ENCODE assay signal across 1 cellular context in genomic region chr7:45881759-45882464, GRCh38.
A peak's percentile ranks its signal among the peaks of the same experiment; 100 is the strongest.
TF ChIP-seq lines count a peak whose summit lies in the region.

No MANE protein-coding gene starts in this region.

TF ChIP-seq in HepG2, 621 proteins besides CTCF, POLR2A, EP300 and RAD21 (continued from another document and continues in another):
- TF ChIP-seq ZHX2 (IDR thresholded peaks at IDR 0.05; ENCODE audit: low read depth): no peak
- no peak for TF ChIP-seq ZHX2 (CRISPR knock-in tag; IDR thresholded peaks at IDR 0.05; ENCODE audit: borderline replicate concordance)
- TF ChIP-seq EED (CRISPR knock-in tag; IDR thresholded peaks at IDR 0.05): no peak
- peak; percentile 75; the same call in 1 of the 2 replicates for TF ChIP-seq ZBTB4 (CRISPR knock-in tag; IDR thresholded peaks at IDR 0.05; ENCODE audit: borderline replicate concordance)
- no peak for TF ChIP-seq NONO (IDR thresholded peaks at IDR 0.05)
- TF ChIP-seq NONO (CRISPR knock-in tag; conservative IDR thresholded peaks at IDR 0.05): peak; percentile 93; the same call in 1 of the 2 replicates
- no peak for TF ChIP-seq ZNF562 (CRISPR knock-in tag; IDR thresholded peaks at IDR 0.05; ENCODE audit: borderline replicate concordance)
- no peak for TF ChIP-seq ZNF552 (CRISPR knock-in tag; IDR thresholded peaks at IDR 0.05; ENCODE audit: borderline replicate concordance)
- no peak; the same call in 1 of the 2 replicates for TF ChIP-seq ZNF558 (CRISPR knock-in tag; IDR thresholded peaks at IDR 0.05; ENCODE audit: borderline replicate concordance)
- 0 out of 2 replicates have a peak, but pooled peaks have one; percentile 53 for TF ChIP-seq EHMT2 (IDR thresholded peaks at IDR 0.05; ENCODE audit: borderline replicate concordance, low read depth, low read length)
- TF ChIP-seq ZNF3 (CRISPR knock-in tag; IDR thresholded peaks at IDR 0.05): peak; percentile 100
- peak; percentile 14; the same call in 1 of the 2 replicates for TF ChIP-seq TAF1 (CRISPR knock-in tag; IDR thresholded peaks at IDR 0.05)
- TF ChIP-seq ZNF383 (CRISPR knock-in tag; IDR thresholded peaks at IDR 0.05; ENCODE audit: borderline replicate concordance): no peak
- TF ChIP-seq, protein P1, sequence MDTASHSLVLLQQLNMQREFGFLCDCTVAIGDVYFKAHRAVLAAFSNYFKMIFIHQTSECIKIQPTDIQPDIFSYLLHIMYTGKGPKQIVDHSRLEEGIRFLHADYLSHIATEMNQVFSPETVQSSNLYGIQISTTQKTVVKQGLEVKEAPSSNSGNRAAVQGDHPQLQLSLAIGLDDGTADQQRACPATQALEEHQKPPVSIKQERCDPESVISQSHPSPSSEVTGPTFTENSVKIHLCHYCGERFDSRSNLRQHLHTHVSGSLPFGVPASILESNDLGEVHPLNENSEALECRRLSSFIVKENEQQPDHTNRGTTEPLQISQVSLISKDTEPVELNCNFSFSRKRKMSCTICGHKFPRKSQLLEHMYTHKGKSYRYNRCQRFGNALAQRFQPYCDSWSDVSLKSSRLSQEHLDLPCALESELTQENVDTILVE (CRISPR knock-in tag; IDR thresholded peaks at IDR 0.05): peak; percentile 91
- no peak for TF ChIP-seq ZNF326 (CRISPR knock-in tag; IDR thresholded peaks at IDR 0.05; ENCODE audit: borderline replicate concordance)
- no peak; the same call in 1 of the 2 replicates for TF ChIP-seq ZNF614 (CRISPR knock-in tag; IDR thresholded peaks at IDR 0.05; ENCODE audit: borderline replicate concordance)
- no peak for TF ChIP-seq IRX3 (CRISPR knock-in tag; IDR thresholded peaks at IDR 0.05; ENCODE audit: borderline replicate concordance, low read depth)
- no peak for TF ChIP-seq ZNF639 (CRISPR knock-in tag; conservative IDR thresholded peaks at IDR 0.05)
- TF ChIP-seq, protein P2, sequence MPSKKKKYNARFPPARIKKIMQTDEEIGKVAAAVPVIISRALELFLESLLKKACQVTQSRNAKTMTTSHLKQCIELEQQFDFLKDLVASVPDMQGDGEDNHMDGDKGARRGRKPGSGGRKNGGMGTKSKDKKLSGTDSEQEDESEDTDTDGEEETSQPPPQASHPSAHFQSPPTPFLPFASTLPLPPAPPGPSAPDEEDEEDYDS (CRISPR knock-in tag; IDR thresholded peaks at IDR 0.05): peak; percentile 88
- peak; percentile 89 for TF ChIP-seq ATF2 (CRISPR knock-in tag; IDR thresholded peaks at IDR 0.05)
- TF ChIP-seq, protein P3, sequence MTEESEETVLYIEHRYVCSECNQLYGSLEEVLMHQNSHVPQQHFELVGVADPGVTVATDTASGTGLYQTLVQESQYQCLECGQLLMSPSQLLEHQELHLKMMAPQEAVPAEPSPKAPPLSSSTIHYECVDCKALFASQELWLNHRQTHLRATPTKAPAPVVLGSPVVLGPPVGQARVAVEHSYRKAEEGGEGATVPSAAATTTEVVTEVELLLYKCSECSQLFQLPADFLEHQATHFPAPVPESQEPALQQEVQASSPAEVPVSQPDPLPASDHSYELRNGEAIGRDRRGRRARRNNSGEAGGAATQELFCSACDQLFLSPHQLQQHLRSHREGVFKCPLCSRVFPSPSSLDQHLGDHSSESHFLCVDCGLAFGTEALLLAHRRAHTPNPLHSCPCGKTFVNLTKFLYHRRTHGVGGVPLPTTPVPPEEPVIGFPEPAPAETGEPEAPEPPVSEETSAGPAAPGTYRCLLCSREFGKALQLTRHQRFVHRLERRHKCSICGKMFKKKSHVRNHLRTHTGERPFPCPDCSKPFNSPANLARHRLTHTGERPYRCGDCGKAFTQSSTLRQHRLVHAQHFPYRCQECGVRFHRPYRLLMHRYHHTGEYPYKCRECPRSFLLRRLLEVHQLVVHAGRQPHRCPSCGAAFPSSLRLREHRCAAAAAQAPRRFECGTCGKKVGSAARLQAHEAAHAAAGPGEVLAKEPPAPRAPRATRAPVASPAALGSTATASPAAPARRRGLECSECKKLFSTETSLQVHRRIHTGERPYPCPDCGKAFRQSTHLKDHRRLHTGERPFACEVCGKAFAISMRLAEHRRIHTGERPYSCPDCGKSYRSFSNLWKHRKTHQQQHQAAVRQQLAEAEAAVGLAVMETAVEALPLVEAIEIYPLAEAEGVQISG (CRISPR knock-in tag; IDR thresholded peaks at IDR 0.05): peak; percentile 83
- 0 out of 2 replicates have a peak, but pooled peaks have one; percentile 56 for TF ChIP-seq BRF2 (CRISPR knock-in tag; IDR thresholded peaks at IDR 0.05)
- TF ChIP-seq ZNF737 (CRISPR knock-in tag; IDR thresholded peaks at IDR 0.05; ENCODE audit: borderline replicate concordance): no peak
- TF ChIP-seq PCBP2 (optimal IDR thresholded peaks at IDR 0.05; ENCODE audit: low read depth, low read length, poor library complexity, severe bottlenecking): no peak
- TF ChIP-seq, protein P4, sequence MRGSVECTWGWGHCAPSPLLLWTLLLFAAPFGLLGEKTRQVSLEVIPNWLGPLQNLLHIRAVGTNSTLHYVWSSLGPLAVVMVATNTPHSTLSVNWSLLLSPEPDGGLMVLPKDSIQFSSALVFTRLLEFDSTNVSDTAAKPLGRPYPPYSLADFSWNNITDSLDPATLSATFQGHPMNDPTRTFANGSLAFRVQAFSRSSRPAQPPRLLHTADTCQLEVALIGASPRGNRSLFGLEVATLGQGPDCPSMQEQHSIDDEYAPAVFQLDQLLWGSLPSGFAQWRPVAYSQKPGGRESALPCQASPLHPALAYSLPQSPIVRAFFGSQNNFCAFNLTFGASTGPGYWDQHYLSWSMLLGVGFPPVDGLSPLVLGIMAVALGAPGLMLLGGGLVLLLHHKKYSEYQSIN (CRISPR knock-in tag; IDR thresholded peaks at IDR 0.05; ENCODE audit: borderline replicate concordance): no peak
- no peak for TF ChIP-seq ZNF570 (CRISPR knock-in tag; IDR thresholded peaks at IDR 0.05; ENCODE audit: borderline replicate concordance)
- TF ChIP-seq ZNF598 (CRISPR knock-in tag; IDR thresholded peaks at IDR 0.05; ENCODE audit: borderline replicate concordance): 0 out of 2 replicates have a peak, but pooled peaks have one; percentile 20
- no peak for TF ChIP-seq ZNF83 (CRISPR knock-in tag; IDR thresholded peaks at IDR 0.05; ENCODE audit: borderline replicate concordance)
- peak; percentile 85; the same call in 1 of the 2 replicates for TF ChIP-seq SMYD3 (CRISPR knock-in tag; IDR thresholded peaks at IDR 0.05)
- no peak for TF ChIP-seq RFXANK (CRISPR knock-in tag; IDR thresholded peaks at IDR 0.05)
- no peak for TF ChIP-seq ZNF768 (CRISPR knock-in tag; IDR thresholded peaks at IDR 0.05)
- peak; percentile 77; the same call in 1 of the 2 replicates for TF ChIP-seq SSRP1 (CRISPR knock-in tag; IDR thresholded peaks at IDR 0.05)
- no peak for TF ChIP-seq SMAD1 (CRISPR knock-in tag; IDR thresholded peaks at IDR 0.05; ENCODE audit: borderline replicate concordance, low read depth)
- peak; percentile 79 for TF ChIP-seq ZNF329 (CRISPR knock-in tag; IDR thresholded peaks at IDR 0.05; ENCODE audit: low read depth)
- TF ChIP-seq NR1H2 (CRISPR knock-in tag; IDR thresholded peaks at IDR 0.05; ENCODE audit: borderline replicate concordance, low read depth): no peak
- TF ChIP-seq ZBTB1 (CRISPR knock-in tag; IDR thresholded peaks at IDR 0.05; ENCODE audit: borderline replicate concordance): no peak
- peak; percentile 98 for TF ChIP-seq FOXA3 (CRISPR knock-in tag; IDR thresholded peaks at IDR 0.05)
- TF ChIP-seq ZNF251 (CRISPR knock-in tag; IDR thresholded peaks at IDR 0.05): no peak
- TF ChIP-seq ZBTB20 (CRISPR knock-in tag; IDR thresholded peaks at IDR 0.05; ENCODE audit: borderline replicate concordance, low read depth): peak; percentile 85; the same call in 1 of the 2 replicates
- TF ChIP-seq, protein P5, sequence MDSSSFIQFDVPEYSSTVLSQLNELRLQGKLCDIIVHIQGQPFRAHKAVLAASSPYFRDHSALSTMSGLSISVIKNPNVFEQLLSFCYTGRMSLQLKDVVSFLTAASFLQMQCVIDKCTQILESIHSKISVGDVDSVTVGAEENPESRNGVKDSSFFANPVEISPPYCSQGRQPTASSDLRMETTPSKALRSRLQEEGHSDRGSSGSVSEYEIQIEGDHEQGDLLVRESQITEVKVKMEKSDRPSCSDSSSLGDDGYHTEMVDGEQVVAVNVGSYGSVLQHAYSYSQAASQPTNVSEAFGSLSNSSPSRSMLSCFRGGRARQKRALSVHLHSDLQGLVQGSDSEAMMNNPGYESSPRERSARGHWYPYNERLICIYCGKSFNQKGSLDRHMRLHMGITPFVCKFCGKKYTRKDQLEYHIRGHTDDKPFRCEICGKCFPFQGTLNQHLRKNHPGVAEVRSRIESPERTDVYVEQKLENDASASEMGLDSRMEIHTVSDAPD (CRISPR knock-in tag; IDR thresholded peaks at IDR 0.05): no peak; the same call in 1 of the 2 replicates
